Comparison of ENCODE assay signal across 11 cellular contexts in the genomic region with DNA sequence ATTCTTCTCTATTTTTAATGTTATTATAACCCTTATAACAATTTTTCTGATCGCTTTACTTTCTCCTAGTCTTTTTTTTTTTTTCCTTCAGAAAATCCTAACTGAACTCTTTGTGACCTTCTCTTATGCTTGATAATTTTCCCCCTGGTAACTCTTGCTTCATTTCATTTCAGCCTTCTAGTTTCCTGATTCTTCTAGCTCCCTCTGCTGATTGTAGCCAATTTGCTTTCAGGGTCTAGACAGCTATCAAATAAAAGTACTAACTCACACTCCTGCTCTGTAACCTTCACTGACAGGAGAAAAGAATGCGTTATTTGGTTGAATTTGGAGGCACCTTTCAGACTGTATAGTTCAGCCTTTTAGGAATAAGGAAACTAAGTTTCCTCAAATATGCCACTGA.
DNase-seq lines count a peak whose midpoint lies in the region; TF ChIP-seq lines count a peak whose summit lies in the region.
"Had no signal": no experiment of that assay in that cellular context is flagged by ENCODE, and none has a peak within 500 bp of the region (broad histone marks: within the 10 kb centered on the region; RNA-seq: fewer than 3 reads in every experiment).

No MANE protein-coding gene starts in this region.

- no peaks in the 10 kb centered on the region for H3K27me3 ChIP-seq in cardiac muscle cell
- no peaks in the 10 kb centered on the region for H3K27me3 ChIP-seq in OCI-LY3 (ENCODE audit: low read depth, low read length)
- no peaks in the 10 kb centered on the region for H3K27me3 ChIP-seq in right atrium auricular region
- H3K27me3 ChIP-seq: adrenal gland had no signal

- intact Hi-C loops in cardiac septum (cut with DNase I), result no loop called here

- no peaks in the 10 kb centered on the region for H3K36me3 ChIP-seq in cardiac muscle cell
- no peaks in the 10 kb centered on the region for H3K36me3 ChIP-seq in OCI-LY3 (replicated peaks; ENCODE audit: low read depth, low read length)
- H3K36me3 ChIP-seq in right atrium auricular region, result no peaks in the 10 kb centered on the region
- H3K36me3 ChIP-seq: adrenal gland had no signal

- peaks cover 1% of the 10 kb centered on the region for H3K27me3 Mint-ChIP-seq in type B pancreatic cell
- peaks cover 20% of the 10 kb centered on the region for H3K27me3 Mint-ChIP-seq in activated CD4-positive, alpha-beta T cell treated with anti-CD3 and anti-CD28 coated beads, Interleukin-2, amount 10 ng/mL, durations not matched to agents 7 days and 5 days

- no peaks in the 10 kb centered on the region for H3K36me3 Mint-ChIP-seq in type B pancreatic cell
- no peaks in the 10 kb centered on the region for H3K36me3 Mint-ChIP-seq in activated CD4-positive, alpha-beta T cell treated with anti-CD3 and anti-CD28 coated beads, Interleukin-2, amount 10 ng/mL, durations not matched to agents 7 days and 5 days (ENCODE audit: low read depth)
- H3K36me3 Mint-ChIP-seq: CD8-positive, alpha-beta memory T cell had no signal

- H3K9me3 ChIP-seq in cardiac muscle cell (ENCODE audit: low read depth), result no peaks in the 10 kb centered on the region
- no peaks in the 10 kb centered on the region for H3K9me3 ChIP-seq in OCI-LY3 (ENCODE audit: insufficient read depth, low read length)
- H3K9me3 ChIP-seq in right atrium auricular region, result no peaks in the 10 kb centered on the region
- H3K9me3 ChIP-seq: adrenal gland had no signal

- CTCF ChIA-PET in activated CD4-positive, alpha-beta T cell treated with anti-CD3 and anti-CD28 coated beads, Interleukin-2, amount 10 ng/mL, durations not matched to agents 7 days and 5 days (lab: Charles Lee), result no interaction called here

- POLR2A ChIA-PET in activated CD4-positive, alpha-beta T cell treated with anti-CD3 and anti-CD28 coated beads, Interleukin-2, amount 10 ng/mL, durations not matched to agents 7 days and 5 days (lab: Charles Lee), result no interaction called here

- no peaks in the 10 kb centered on the region for H4K20me1 ChIP-seq in OCI-LY3 (ENCODE audit: insufficient read depth, low read length)

- no peak overlapping the region for H3K9ac ChIP-seq in OCI-LY3 (ENCODE audit: low read length)

- no peak overlapping the region for H3K4me3 Mint-ChIP-seq in type B pancreatic cell
- no peak overlapping the region for H3K4me3 Mint-ChIP-seq in activated CD4-positive, alpha-beta T cell treated with anti-CD3 and anti-CD28 coated beads, Interleukin-2, amount 10 ng/mL, durations not matched to agents 7 days and 5 days
- H3K4me3 Mint-ChIP-seq: CD8-positive, alpha-beta memory T cell had no signal

- H3K27ac Mint-ChIP-seq in type B pancreatic cell, result no peak overlapping the region
- no peak overlapping the region for H3K27ac Mint-ChIP-seq in activated CD4-positive, alpha-beta T cell treated with anti-CD3 and anti-CD28 coated beads, Interleukin-2, amount 10 ng/mL, durations not matched to agents 7 days and 5 days
- H3K27ac Mint-ChIP-seq: CD8-positive, alpha-beta memory T cell had no signal

- H3K9me3 Mint-ChIP-seq in type B pancreatic cell, result peaks cover 4% of the 10 kb centered on the region
- H3K9me3 Mint-ChIP-seq in activated CD4-positive, alpha-beta T cell treated with anti-CD3 and anti-CD28 coated beads, Interleukin-2, amount 10 ng/mL, durations not matched to agents 7 days and 5 days, result no peaks in the 10 kb centered on the region
- H3K9me3 Mint-ChIP-seq: CD8-positive, alpha-beta memory T cell had no signal

- no peak overlapping the region for H3K4me2 ChIP-seq in OCI-LY3 (ENCODE audit: low read length)

- H3K4me1 ChIP-seq in cardiac muscle cell (ENCODE audit: low read depth) (no peaks in the 10 kb centered on the region), OCI-LY3 (ENCODE audit: low read length) (no peaks in the 10 kb centered on the region), right atrium auricular region (no peaks in the 10 kb centered on the region)
- H3K4me1 ChIP-seq: adrenal gland had no signal

- peak; percentile 65 for TF ChIP-seq CTCF in cardiac muscle cell (IDR thresholded peaks at IDR 0.05; ENCODE audit: low read depth, low read length)
- peak; percentile 35; the same call in 1 of the 2 replicates for TF ChIP-seq CTCF in OCI-LY3 (IDR thresholded peaks at IDR 0.05; ENCODE audit: low read depth, low read length)
- TF ChIP-seq CTCF in fibroblast of mammary gland (conservative IDR thresholded peaks at IDR 0.05; ENCODE audit: control insufficient read depth, insufficient read depth, low read depth, low read length), result peak; percentile 51
- TF ChIP-seq CTCF in type B pancreatic cell (conservative IDR thresholded peaks at IDR 0.05), result peak; percentile 44
- no peak for TF ChIP-seq CTCF in right atrium auricular region (IDR thresholded peaks at IDR 0.05)

- peaks cover 48% of the 10 kb centered on the region for H3K4me1 Mint-ChIP-seq in type B pancreatic cell (ENCODE audit: unreplicated experiment)
- no peaks in the 10 kb centered on the region for H3K4me1 Mint-ChIP-seq in activated CD4-positive, alpha-beta T cell treated with anti-CD3 and anti-CD28 coated beads, Interleukin-2, amount 10 ng/mL, durations not matched to agents 7 days and 5 days
- H3K4me1 Mint-ChIP-seq: CD8-positive, alpha-beta memory T cell had no signal

- H3K79me2 ChIP-seq in OCI-LY3 (ENCODE audit: low read length), result no peaks in the 10 kb centered on the region

- no peak overlapping the region for H3K27ac ChIP-seq in cardiac muscle cell
- no peak overlapping the region for H3K27ac ChIP-seq in OCI-LY3 (ENCODE audit: low read length)
- H3K27ac ChIP-seq in right atrium auricular region, result no peak overlapping the region
- H3K27ac ChIP-seq: adrenal gland had no signal

- DNase-seq in cardiac muscle cell (ENCODE audit: low read depth in 1 of 2, low spot score in 1 of 2) (peak; percentile 11 to 76), cardiac septum (ENCODE audit: low spot score) (no peak), fibroblast of mammary gland (ENCODE audit: low read depth) (peak; percentile 56), type B pancreatic cell (ENCODE audit: extremely low spot score, unreplicated experiment) (no peak), NCI-H146 (lab: John Stamatoyannopoulos, UW) (no peak), right atrium auricular region (ENCODE audit: low spot score) (no peak)
- no peak for DNase-seq in activated CD4-positive, alpha-beta T cell treated with anti-CD3 and anti-CD28 coated beads, Interleukin-2, amount 10 ng/mL, durations not matched to agents 7 days and 5 days
- DNase-seq: adrenal gland; CD8-positive, alpha-beta memory T cell; NCI-H1930 had no signal

- H2AFZ ChIP-seq in OCI-LY3 (ENCODE audit: low read depth, low read length), result no peak overlapping the region

- H3K4me3 ChIP-seq in cardiac muscle cell, result no peak overlapping the region
- no peak overlapping the region for H3K4me3 ChIP-seq in OCI-LY3 (ENCODE audit: low read length)
- H3K4me3 ChIP-seq in fibroblast of mammary gland (ENCODE audit: control insufficient read depth, low read depth, low read length), result no peak overlapping the region
- no peak overlapping the region for H3K4me3 ChIP-seq in right atrium auricular region
- H3K4me3 ChIP-seq: adrenal gland had no signal

Comparison
In these comparisons a context has a peak if more than half of its experiments do, and no peak if none do; other contexts are left out.
1. DNase-seq: peak in cardiac muscle cell (2 of 2) and fibroblast of mammary gland (single experiment); none in cardiac septum (single experiment), type B pancreatic cell (single experiment), NCI-H146 (single experiment), activated CD4-positive, alpha-beta T cell treated with anti-CD3 and anti-CD28 coated beads, Interleukin-2, amount 10 ng/mL, durations not matched to agents 7 days and 5 days (single experiment) and right atrium auricular region (single experiment).
2. CTCF ChIP-seq: peak in cardiac muscle cell (single experiment), OCI-LY3 (single experiment), fibroblast of mammary gland (single experiment) and type B pancreatic cell (single experiment); none in right atrium auricular region (0 of 2).